In genomic region chr9:114691956-114692295, GRCh38 we compare ENCODE assay signal across 2 cellular contexts.
TF ChIP-seq lines count a peak whose summit lies in the region.

No MANE protein-coding gene starts in this region.

TF ChIP-seq in SK-N-SH, 30 proteins besides CTCF, POLR2A, EP300 and RAD21 (continued from another document):
- TF ChIP-seq SIN3A (IDR thresholded peaks at IDR 0.05; ENCODE audit: borderline replicate concordance, low read depth, low read length): no peak
- TF ChIP-seq NRF1 (IDR thresholded peaks at IDR 0.05; ENCODE audit: low read depth, low read length): no peak
- TF ChIP-seq REST (IDR thresholded peaks at IDR 0.05; ENCODE audit: low read depth, low read length): no peak
- TF ChIP-seq, protein P1, sequence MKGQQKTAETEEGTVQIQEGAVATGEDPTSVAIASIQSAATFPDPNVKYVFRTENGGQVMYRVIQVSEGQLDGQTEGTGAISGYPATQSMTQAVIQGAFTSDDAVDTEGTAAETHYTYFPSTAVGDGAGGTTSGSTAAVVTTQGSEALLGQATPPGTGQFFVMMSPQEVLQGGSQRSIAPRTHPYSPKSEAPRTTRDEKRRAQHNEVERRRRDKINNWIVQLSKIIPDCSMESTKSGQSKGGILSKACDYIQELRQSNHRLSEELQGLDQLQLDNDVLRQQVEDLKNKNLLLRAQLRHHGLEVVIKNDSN (IDR thresholded peaks at IDR 0.05; ENCODE audit: borderline replicate concordance, low read depth): no peak
- TF ChIP-seq EZH2phosphoT487 (IDR thresholded peaks at IDR 0.05; ENCODE audit: borderline replicate concordance, low read depth): no peak
- TF ChIP-seq FOXM1 (IDR thresholded peaks at IDR 0.05; ENCODE audit: low read depth): no peak
- TF ChIP-seq SMC3 (IDR thresholded peaks at IDR 0.05; ENCODE audit: low read depth, low read length): no peak
- no peak for TF ChIP-seq GATA2 (CRISPR knock-in tag; IDR thresholded peaks at IDR 0.05)
- TF ChIP-seq RXRA (IDR thresholded peaks at IDR 0.05; ENCODE audit: borderline replicate concordance, low read depth): no peak
- no peak for TF ChIP-seq NFIC (IDR thresholded peaks at IDR 0.05; ENCODE audit: borderline replicate concordance)
- no peak for TF ChIP-seq RFX5 (IDR thresholded peaks at IDR 0.05; ENCODE audit: low read length)
- no peak for TF ChIP-seq MAX (IDR thresholded peaks at IDR 0.05; ENCODE audit: low read depth)
- TF ChIP-seq POLR2AphosphoS5 (IDR thresholded peaks at IDR 0.05; ENCODE audit: low read depth, low read length): no peak
- TF ChIP-seq JUND (IDR thresholded peaks at IDR 0.05): no peak
- TF ChIP-seq ELF1 (IDR thresholded peaks at IDR 0.05): no peak
- no peak for TF ChIP-seq PBX3 (IDR thresholded peaks at IDR 0.05)
- no peak for TF ChIP-seq CHD2 (IDR thresholded peaks at IDR 0.05; ENCODE audit: low read length, partially characterized antibody)

TF ChIP-seq in SK-N-SH treated with all-trans-retinoic acid at 6 μM for 48 hours, 23 proteins besides CTCF, POLR2A, EP300 and RAD21 (continued from another document):
- TF ChIP-seq, protein P2, sequence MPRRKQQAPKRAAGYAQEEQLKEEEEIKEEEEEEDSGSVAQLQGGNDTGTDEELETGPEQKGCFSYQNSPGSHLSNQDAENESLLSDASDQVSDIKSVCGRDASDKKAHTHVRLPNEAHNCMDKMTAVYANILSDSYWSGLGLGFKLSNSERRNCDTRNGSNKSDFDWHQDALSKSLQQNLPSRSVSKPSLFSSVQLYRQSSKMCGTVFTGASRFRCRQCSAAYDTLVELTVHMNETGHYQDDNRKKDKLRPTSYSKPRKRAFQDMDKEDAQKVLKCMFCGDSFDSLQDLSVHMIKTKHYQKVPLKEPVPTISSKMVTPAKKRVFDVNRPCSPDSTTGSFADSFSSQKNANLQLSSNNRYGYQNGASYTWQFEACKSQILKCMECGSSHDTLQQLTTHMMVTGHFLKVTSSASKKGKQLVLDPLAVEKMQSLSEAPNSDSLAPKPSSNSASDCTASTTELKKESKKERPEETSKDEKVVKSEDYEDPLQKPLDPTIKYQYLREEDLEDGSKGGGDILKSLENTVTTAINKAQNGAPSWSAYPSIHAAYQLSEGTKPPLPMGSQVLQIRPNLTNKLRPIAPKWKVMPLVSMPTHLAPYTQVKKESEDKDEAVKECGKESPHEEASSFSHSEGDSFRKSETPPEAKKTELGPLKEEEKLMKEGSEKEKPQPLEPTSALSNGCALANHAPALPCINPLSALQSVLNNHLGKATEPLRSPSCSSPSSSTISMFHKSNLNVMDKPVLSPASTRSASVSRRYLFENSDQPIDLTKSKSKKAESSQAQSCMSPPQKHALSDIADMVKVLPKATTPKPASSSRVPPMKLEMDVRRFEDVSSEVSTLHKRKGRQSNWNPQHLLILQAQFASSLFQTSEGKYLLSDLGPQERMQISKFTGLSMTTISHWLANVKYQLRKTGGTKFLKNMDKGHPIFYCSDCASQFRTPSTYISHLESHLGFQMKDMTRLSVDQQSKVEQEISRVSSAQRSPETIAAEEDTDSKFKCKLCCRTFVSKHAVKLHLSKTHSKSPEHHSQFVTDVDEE (CRISPR knock-in tag; IDR thresholded peaks at IDR 0.05): no peak
- TF ChIP-seq ZFP30 (CRISPR knock-in tag; IDR thresholded peaks at IDR 0.05): no peak
- no peak for TF ChIP-seq BACH2 (CRISPR knock-in tag; IDR thresholded peaks at IDR 0.05; ENCODE audit: borderline replicate concordance)
- no peak for TF ChIP-seq ZNF70 (CRISPR knock-in tag; IDR thresholded peaks at IDR 0.05)
